11 cellular contexts compared by ENCODE assay signal in genomic region chr15:51864408-51865056, GRCh38. TPM values are rescaled to one million over a fixed set of nuclear protein-coding genes. Genes with fewer than 3 reads are reported as not detected.
DNase-seq lines count a peak whose midpoint lies in the region; TF ChIP-seq lines count a peak whose summit lies in the region.
"Had no signal": no experiment of that assay in that cellular context is flagged by ENCODE, and none has a peak within 500 bp of the region (broad histone marks: within the 10 kb centered on the region; RNA-seq: fewer than 3 reads in every experiment).

No MANE protein-coding gene starts in this region.

- peaks cover 86% of the 10 kb centered on the region for H3K79me2 ChIP-seq in mammary epithelial cell (ENCODE audit: insufficient read depth, low read length)

- DNase-seq in EH (ENCODE audit: low read depth) (peak; percentile 22), MG63 (peak; percentile 51), mammary epithelial cell (peak; percentile 100), neural crest cell (ENCODE audit: low read depth, low spot score) (no peak), nucleus accumbens (lab: John Stamatoyannopoulos, UW) (no peak), EL (no peak)
- DNase-seq in activated CD4-positive, CD25-positive, alpha-beta regulatory T cell (lab: John Stamatoyannopoulos, UW), result no peak
- DNase-seq in NK-92 treated with Interleukin-12 subunit alpha and Interleukin-12 subunit beta, amount 100 ng/mL, for 24 hours (lab: John Stamatoyannopoulos, UW), result no peak
- DNase-seq: activated effector memory CD4-positive, alpha-beta T cell treated with Interleukin-2 at 50 U/mL for 16 hours; DMS79; NCI-H1105 had no signal

- no TSS peak for BruUV-seq in mammary epithelial cell (replicated peaks; lab: Mats Ljungman, UMichigan)

- H3K4me1 ChIP-seq in mammary epithelial cell (ENCODE audit: insufficient read depth, low read length), result peaks cover 55% of the 10 kb centered on the region

- no peaks in the 10 kb centered on the region for H4K20me1 ChIP-seq in mammary epithelial cell (ENCODE audit: insufficient read depth, low read length)

- peak overlapping the region; percentile 48 for H3K4me2 ChIP-seq in mammary epithelial cell (ENCODE audit: insufficient read depth, low read depth, low read length)

- H3K9me3 Mint-ChIP-seq in neural crest cell, result peaks cover 3% of the 10 kb centered on the region

- no peaks in the 10 kb centered on the region for H3K4me1 Mint-ChIP-seq in neural crest cell

- peaks cover 46% of the 10 kb centered on the region for H3K36me3 ChIP-seq in MG63
- peaks cover 18% of the 10 kb centered on the region for H3K36me3 ChIP-seq in mammary epithelial cell (ENCODE audit: insufficient read depth, low read length)

- TF ChIP-seq CTCF in mammary epithelial cell (conservative IDR thresholded peaks at IDR 0.05 in 1 of 2, IDR thresholded peaks at IDR 0.05 in 1 of 2; ENCODE audit: extremely low read depth in 1 of 2, insufficient read depth in 1 of 2, low read depth in 1 of 2, low read length in 2 of 2), result no peak
- no peak for TF ChIP-seq CTCF in neural crest cell (conservative IDR thresholded peaks at IDR 0.05)

- no peaks in the 10 kb centered on the region for H3K27me3 Mint-ChIP-seq in neural crest cell (ENCODE audit: low read depth)

- H3K27ac ChIP-seq in mammary epithelial cell (ENCODE audit: insufficient read depth, low read depth, low read length), result peak overlapping the region; percentile 94

- intact Hi-C loops in mammary epithelial cell (cut with micrococcal nuclease), result loop anchor here (1.0 kb wide), 3 partner anchors 10 to 43 kb away; partner anchors contain the start of gene TMOD3

- WGBS in mammary epithelial cell (ENCODE audit: low coverage, missing lambda C conversion rate), result 59% methylated on average over 3 of the region's 4 CpGs

- H3K36me3 Mint-ChIP-seq in neural crest cell (ENCODE audit: low read depth), result peaks cover 21% of the 10 kb centered on the region

- H3K4me3 ChIP-seq in MG63 (no peak overlapping the region), mammary epithelial cell (replicated peaks in 1 of 3; ENCODE audit: insufficient read depth in 1 of 3, low read depth in 2 of 3, low read length in 3 of 3) (no peak overlapping the region)

- H2AFZ ChIP-seq in mammary epithelial cell (ENCODE audit: low read depth, low read length), result no peak overlapping the region

- peak overlapping the region; percentile 54 for H3K9ac ChIP-seq in mammary epithelial cell (ENCODE audit: insufficient read depth, low read length)

- CTCF ChIA-PET in mammary epithelial cell (lab: Charles Lee; ENCODE audit: low non-redundant PET), result no interaction called here

- dilution Hi-C loops in mammary epithelial cell (cut with HindIII; ENCODE audit: low sequenced_read_pairs), result no loop called here

- H3K27me3 ChIP-seq in MG63, result no peaks in the 10 kb centered on the region
- H3K27me3 ChIP-seq in mammary epithelial cell (ENCODE audit: insufficient read depth, low read length), result no peaks in the 10 kb centered on the region

- H3K9me3 ChIP-seq in MG63, result no peaks in the 10 kb centered on the region
- no peaks in the 10 kb centered on the region for H3K9me3 ChIP-seq in mammary epithelial cell (replicated peaks; ENCODE audit: insufficient read depth, low read length)

- in situ Hi-C loops in mammary epithelial cell (cut with MboI; ENCODE audit: low sequenced_read_pairs in 2 of 2), result no loop called here

- no peak overlapping the region for H3K4me3 Mint-ChIP-seq in neural crest cell

- peak overlapping the region; percentile 44 for H3K27ac Mint-ChIP-seq in neural crest cell (ENCODE audit: unreplicated experiment)

RNA-seq across cellular contexts. Expression of gene TMOD3, which starts 35.1 kb away (rescaled TPM):
- total RNA-seq in MG63 (2014; rRNA removed; shearing (Covaris generic); ENCODE audit: low replicate concordance), result 37.8 and 40.6 TPM in 2 replicates
- total RNA-seq in mammary epithelial cell, result 100 to 1,000 TPM in 1 of 2 donors, 10 to 100 TPM in 1; 50.3 to 124 TPM
- 22.2 TPM for polyA plus RNA-seq in mammary epithelial cell
- polyA minus RNA-seq in mammary epithelial cell, result 58.6 TPM
- 29.3 and 29.8 TPM in 2 replicates for total RNA-seq in neural crest cell

Comparison
In these comparisons a context has a peak if more than half of its experiments do, and no peak if none do; other contexts are left out.
1. DNase-seq: peak in EH (single experiment), MG63 (single experiment) and mammary epithelial cell (single experiment); none in neural crest cell (single experiment), nucleus accumbens (0 of 56), activated CD4-positive, CD25-positive, alpha-beta regulatory T cell (0 of 4), EL (single experiment) and NK-92 treated with Interleukin-12 subunit alpha and Interleukin-12 subunit beta, amount 100 ng/mL, for 24 hours (single experiment).